ENCODE assay signal across 1 cellular context in genomic region chr6:143805832-143806281, GRCh38.
TF ChIP-seq lines count a peak whose summit lies in the region.

No MANE protein-coding gene starts in this region.

TF ChIP-seq in K562, 482 proteins besides CTCF, POLR2A, EP300 and RAD21 (continued from another document and continues in another):
- TF ChIP-seq CUX1 (CRISPR knock-in tag; IDR thresholded peaks at IDR 0.05), result 0 out of 2 replicates have a peak, but pooled peaks have one; percentile 7
- TF ChIP-seq HNRNPUL1 (IDR thresholded peaks at IDR 0.05; ENCODE audit: low read length), result no peak
- TF ChIP-seq PRDM10 (IDR thresholded peaks at IDR 0.05; ENCODE audit: partially characterized antibody), result peak; percentile 83
- TF ChIP-seq ATF7 (IDR thresholded peaks at IDR 0.05), result 0 out of 2 replicates have a peak, but pooled peaks have one; percentile 8
- TF ChIP-seq JUND (IDR thresholded peaks at IDR 0.05; ENCODE audit: borderline replicate concordance, low read depth, low read length), result peak; percentile 69
- no peak; the same call in 2 of the 3 replicates for TF ChIP-seq JUND (tag; IDR thresholded peaks at IDR 0.05; ENCODE audit: borderline replicate concordance, low read depth, low read length)
- no peak for TF ChIP-seq ZNF212 (CRISPR knock-in tag; IDR thresholded peaks at IDR 0.05)
- TF ChIP-seq MGA (IDR thresholded peaks at IDR 0.05), result peak; percentile 27; the same call in 1 of the 2 replicates
- TF ChIP-seq ZNF282 (CRISPR knock-in tag; IDR thresholded peaks at IDR 0.05), result no peak
- peak; percentile 7; the same call in 1 of the 2 replicates for TF ChIP-seq MAFF (IDR thresholded peaks at IDR 0.05; ENCODE audit: low read length)
- TF ChIP-seq HMG20B (CRISPR knock-in tag; IDR thresholded peaks at IDR 0.05), result peak; percentile 58; the same call in 1 of the 2 replicates
- 0 out of 2 replicates have a peak, but pooled peaks have one; percentile 36 for TF ChIP-seq JUN (IDR thresholded peaks at IDR 0.05; ENCODE audit: borderline replicate concordance, low read depth, low read length)
- no peak for TF ChIP-seq JUN (CRISPR knock-in tag; IDR thresholded peaks at IDR 0.05; ENCODE audit: borderline replicate concordance)
- TF ChIP-seq PKNOX1 (IDR thresholded peaks at IDR 0.05), result peak; percentile 44; the same call in 1 of the 2 replicates
- TF ChIP-seq ZNF197 (CRISPR knock-in tag; IDR thresholded peaks at IDR 0.05; ENCODE audit: low read depth), result peak; percentile 48; the same call in 1 of the 2 replicates
- TF ChIP-seq POLR2G (IDR thresholded peaks at IDR 0.05; ENCODE audit: low read depth, low read length), result no peak
- 0 out of 4 replicates have a peak, but pooled peaks of 1 of the 2 experiments have one; percentile 26 for TF ChIP-seq TBL1XR1 (IDR thresholded peaks at IDR 0.05; ENCODE audit: low read length in 2 of 2)
- no peak for TF ChIP-seq SMAD2 (IDR thresholded peaks at IDR 0.05; ENCODE audit: low read depth, low read length)
- TF ChIP-seq RBBP5 (IDR thresholded peaks at IDR 0.05; ENCODE audit: borderline replicate concordance, insufficient read depth, low read length, poor library complexity, severe bottlenecking), result peak; percentile 27
- 0 out of 2 replicates have a peak, but pooled peaks have one; percentile 19 for TF ChIP-seq ZFP1 (CRISPR knock-in tag; IDR thresholded peaks at IDR 0.05)
- 0 out of 2 replicates have a peak, but pooled peaks have one; percentile 39 for TF ChIP-seq ZNF324 (CRISPR knock-in tag; IDR thresholded peaks at IDR 0.05)
- TF ChIP-seq TCFL5 (CRISPR knock-in tag; conservative IDR thresholded peaks at IDR 0.05), result 0 out of 2 replicates have a peak, but pooled peaks have one; percentile 16
- TF ChIP-seq GABPA (tag; conservative IDR thresholded peaks at IDR 0.05; ENCODE audit: low read depth), result 0 out of 2 replicates have a peak, but pooled peaks have one; percentile 12
- no peak for TF ChIP-seq SP1 (CRISPR knock-in tag; IDR thresholded peaks at IDR 0.05)
- TF ChIP-seq TEAD2 (tag; IDR thresholded peaks at IDR 0.05), result no peak
- peak; percentile 12 for TF ChIP-seq MEIS2 (IDR thresholded peaks at IDR 0.05; ENCODE audit: partially characterized antibody)
- TF ChIP-seq MBD1 (CRISPR knock-in tag; IDR thresholded peaks at IDR 0.05), result peak; percentile 48; the same call in 1 of the 2 replicates
- TF ChIP-seq ZNF384 (IDR thresholded peaks at IDR 0.05; ENCODE audit: low read depth, low read length), result 0 out of 2 replicates have a peak, but pooled peaks have one; percentile 26
- TF ChIP-seq FOXO4 (CRISPR knock-in tag; IDR thresholded peaks at IDR 0.05), result 0 out of 2 replicates have a peak, but pooled peaks have one; percentile 67
